ENCODE assay signal across 21 cellular contexts in the genomic region with DNA sequence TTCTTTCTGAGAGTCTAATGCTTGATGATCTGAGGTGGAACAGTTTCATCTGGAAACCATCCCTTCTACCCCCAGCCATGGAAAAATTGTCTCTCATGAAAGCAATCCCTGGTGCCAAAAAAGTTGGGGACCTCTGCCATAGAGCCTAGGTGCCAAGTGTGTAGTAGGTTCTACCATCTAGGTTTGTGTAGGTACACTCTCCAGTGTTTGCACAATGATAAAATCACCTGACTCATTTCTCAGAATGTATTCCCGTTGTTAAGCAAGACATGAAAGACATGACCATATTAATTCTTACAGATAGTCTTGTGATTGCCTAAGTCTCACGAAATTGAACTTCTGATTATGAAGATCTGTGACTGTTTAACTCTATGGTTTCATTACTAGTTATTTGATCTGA.
DNase-seq lines count a peak whose midpoint lies in the region; ATAC-seq, FAIRE-seq and TF ChIP-seq lines count a peak whose summit lies in the region.
"Had no signal": no experiment of that assay in that cellular context is flagged by ENCODE, and none has a peak within 500 bp of the region (broad histone marks: within the 10 kb centered on the region; RNA-seq: fewer than 3 reads in every experiment).

No MANE protein-coding gene starts in this region.

- CTCF ChIA-PET in T-cell (lab: Charles Lee), result no interaction called here

- no peak for TF ChIP-seq CTCF in bronchial epithelial cell (IDR thresholded peaks at IDR 0.05; ENCODE audit: insufficient read depth, low read length, severe bottlenecking)
- no peak for TF ChIP-seq CTCF in pancreas (IDR thresholded peaks at IDR 0.05)
- TF ChIP-seq CTCF in gastroesophageal sphincter (IDR thresholded peaks at IDR 0.05), result no peak

- FAIRE-seq in bronchial epithelial cell (lab: Jason Lieb, UNC) (no peak), pancreas (lab: Jason Lieb, UNC) (no peak)
- FAIRE-seq: GM12891, GM18507, RCC 7860 had no signal

- ATAC-seq in activated T-cell treated with anti-CD3 and anti-CD28 coated beads, Interleukin-2, amount 50 U/mL, for 72 hours (replicated peaks in 1 of 2), result no peak
- no peak for ATAC-seq in activated T-cell treated with anti-CD3 and anti-CD28 coated beads, Interleukin-2, amount 50 U/mL, for 4 hours
- no peak for ATAC-seq in T-cell (replicated peaks in 1 of 4)
- peak; percentile 50 to 91 (median 66) for ATAC-seq in pancreas
- no peak for ATAC-seq in HG03439 (IDR thresholded peaks at IDR 0.05; ENCODE audit: unreplicated experiment)
- no peak for ATAC-seq in gastroesophageal sphincter
- ATAC-seq: HCT116 had no signal

- H3K27me3 ChIP-seq in bronchial epithelial cell (ENCODE audit: control insufficient read depth, insufficient read depth, low read length), result no peaks in the 10 kb centered on the region
- no peaks in the 10 kb centered on the region for H3K27me3 ChIP-seq in pancreas
- no peaks in the 10 kb centered on the region for H3K27me3 ChIP-seq in gastroesophageal sphincter
- H3K27me3 ChIP-seq: BLaER1 had no signal

- H3K4me3 Mint-ChIP-seq in activated T-cell treated with anti-CD3 and anti-CD28 coated beads, Interleukin-2, amount 50 U/mL, for 72 hours, result no peak overlapping the region
- H3K4me3 Mint-ChIP-seq in activated T-cell treated with anti-CD3 and anti-CD28 coated beads, Interleukin-2, amount 50 U/mL, for 4 hours, result no peak overlapping the region
- no peak overlapping the region for H3K4me3 Mint-ChIP-seq in T-cell

- POLR2A ChIA-PET in T-cell (lab: Charles Lee), result no interaction called here

- H3K4me1 ChIP-seq in pancreas (no peaks in the 10 kb centered on the region), gastroesophageal sphincter (no peaks in the 10 kb centered on the region)

- no peak for TF ChIP-seq EP300 in gastroesophageal sphincter (IDR thresholded peaks at IDR 0.05)

- peaks cover 19% of the 10 kb centered on the region for H3K4me1 Mint-ChIP-seq in activated T-cell treated with anti-CD3 and anti-CD28 coated beads, Interleukin-2, amount 50 U/mL, for 72 hours (ENCODE audit: low read depth)
- peaks cover 35% of the 10 kb centered on the region for H3K4me1 Mint-ChIP-seq in activated T-cell treated with anti-CD3 and anti-CD28 coated beads, Interleukin-2, amount 50 U/mL, for 4 hours (ENCODE audit: low read depth)
- peaks cover 25 to 53% (median 32%) of the 10 kb centered on the region in 3 donors for H3K4me1 Mint-ChIP-seq in T-cell

- H3K4me3 ChIP-seq in bronchial epithelial cell (ENCODE audit: low read depth, low read length) (no peak overlapping the region), pancreas (no peak overlapping the region), gastroesophageal sphincter (no peak overlapping the region)
- H3K4me3 ChIP-seq: BLaER1, GM23248 had no signal

- peaks cover 1 to 2% of the 10 kb centered on the region in 2 donors for H3K36me3 Mint-ChIP-seq in activated T-cell treated with anti-CD3 and anti-CD28 coated beads, Interleukin-2, amount 50 U/mL, for 72 hours (ENCODE audit: insufficient read depth in 2 of 2)
- H3K36me3 Mint-ChIP-seq in activated T-cell treated with anti-CD3 and anti-CD28 coated beads, Interleukin-2, amount 50 U/mL, for 4 hours (ENCODE audit: insufficient read depth), result peaks cover 24% of the 10 kb centered on the region
- H3K36me3 Mint-ChIP-seq in T-cell, result peaks cover 48% of the 10 kb centered on the region

- TF ChIP-seq POLR2A in gastroesophageal sphincter (IDR thresholded peaks at IDR 0.05), result no peak

- peak overlapping the region; percentile 73 for H3K27ac Mint-ChIP-seq in activated T-cell treated with anti-CD3 and anti-CD28 coated beads, Interleukin-2, amount 50 U/mL, for 72 hours
- H3K27ac Mint-ChIP-seq in T-cell, result peak overlapping the region; percentile 11 to 17

- intact Hi-C loops in pancreas (cut with DNase I), result no loop called here

- no peak for DNase-seq in activated T-cell treated with anti-CD3 and anti-CD28 coated beads, Interleukin-2, amount 50 U/mL, for 72 hours
- no peak for DNase-seq in activated T-cell treated with anti-CD3 and anti-CD28 coated beads, Interleukin-2, amount 50 U/mL, for 4 hours
- no peak for DNase-seq in T-cell
- peak; percentile 84 for DNase-seq in bronchial epithelial cell (ENCODE audit: low read depth)
- DNase-seq in pancreas, result no peak
- no peak for DNase-seq in NCI-H1092 treated with DMSO at 0.1 percent for 48 hours (lab: John Stamatoyannopoulos, UW)
- DNase-seq: DMS 273 treated with DMSO at 0.1 percent for 48 hours, GF-D8, GM23248, KG1, NCI-H1092, NCI-H1694, NCI-H510A treated with DMSO at 0.1 percent for 48 hours, SHP77 treated with DMSO at 0.1 percent for 48 hours had no signal

- 22% methylated on average over 2 of the region's 2 CpGs for WGBS in pancreas, 2 donors
- WGBS in gastroesophageal sphincter (ENCODE audit: low coverage in 1 of 2), 2 donors, result 86 to 100% methylated on average over 2 of the region's 2 CpGs

- no peaks in the 10 kb centered on the region for H3K9me3 Mint-ChIP-seq in activated T-cell treated with anti-CD3 and anti-CD28 coated beads, Interleukin-2, amount 50 U/mL, for 72 hours
- H3K9me3 Mint-ChIP-seq in activated T-cell treated with anti-CD3 and anti-CD28 coated beads, Interleukin-2, amount 50 U/mL, for 4 hours, result no peaks in the 10 kb centered on the region
- no peaks in the 10 kb centered on the region for H3K9me3 Mint-ChIP-seq in T-cell

- H3K27ac ChIP-seq in pancreas (no peak overlapping the region), gastroesophageal sphincter (no peak overlapping the region)
- H3K27ac ChIP-seq: BLaER1, GM23248 had no signal

- no peaks in the 10 kb centered on the region for H3K36me3 ChIP-seq in bronchial epithelial cell (ENCODE audit: control insufficient read depth, insufficient read depth, low read length)
- H3K36me3 ChIP-seq in pancreas, result peaks cover 0 to 13% (median 0%) of the 10 kb centered on the region in 3 donors
- peaks cover 3 to 35% of the 10 kb centered on the region in 2 donors for H3K36me3 ChIP-seq in gastroesophageal sphincter

- no peaks in the 10 kb centered on the region for H3K9me3 ChIP-seq in pancreas
- H3K9me3 ChIP-seq in gastroesophageal sphincter, result no peaks in the 10 kb centered on the region
- H3K9me3 ChIP-seq: BLaER1 had no signal

- no peaks in the 10 kb centered on the region for H3K27me3 Mint-ChIP-seq in activated T-cell treated with anti-CD3 and anti-CD28 coated beads, Interleukin-2, amount 50 U/mL, for 72 hours (ENCODE audit: low read depth)
- no peaks in the 10 kb centered on the region for H3K27me3 Mint-ChIP-seq in activated T-cell treated with anti-CD3 and anti-CD28 coated beads, Interleukin-2, amount 50 U/mL, for 4 hours (ENCODE audit: low read depth)
- H3K27me3 Mint-ChIP-seq in T-cell, result no peaks in the 10 kb centered on the region

Comparison
In these comparisons a context has a peak if more than half of its experiments do, and no peak if none do; other contexts are left out.
1. ATAC-seq: peak in pancreas (4 of 4); none in activated T-cell treated with anti-CD3 and anti-CD28 coated beads, Interleukin-2, amount 50 U/mL, for 72 hours (0 of 2), activated T-cell treated with anti-CD3 and anti-CD28 coated beads, Interleukin-2, amount 50 U/mL, for 4 hours (0 of 2), T-cell (0 of 4), HG03439 (single experiment) and gastroesophageal sphincter (single experiment).